23 cellular contexts compared by ENCODE assay signal in the genomic region with DNA sequence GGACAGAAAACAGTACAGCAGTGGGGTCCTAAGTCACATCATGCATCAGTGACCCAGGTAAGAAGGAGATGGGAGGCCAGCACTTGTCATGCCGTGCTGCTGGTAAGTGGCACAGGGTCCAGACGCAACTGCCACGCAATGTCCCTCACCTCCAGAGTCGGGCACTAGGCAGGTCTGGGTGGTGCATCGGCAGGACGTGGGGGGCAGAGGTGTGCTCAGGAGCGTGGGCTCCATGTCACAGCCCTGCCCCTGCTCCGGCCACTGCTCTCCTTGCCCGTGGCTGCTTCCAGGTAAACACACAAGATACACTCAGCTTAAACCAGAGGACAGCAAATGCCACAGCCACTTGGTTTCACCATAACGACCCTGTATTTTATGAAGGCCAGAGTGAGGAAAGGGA. TPM values are rescaled to one million over a fixed set of nuclear protein-coding genes. Genes with fewer than 3 reads are reported as not detected.
"Had no signal": no experiment of that assay in that cellular context is flagged by ENCODE, and none has a peak within 500 bp of the region (broad histone marks: within the 10 kb centered on the region; RNA-seq: fewer than 3 reads in every experiment).

No MANE protein-coding gene starts in this region.

- H3K27me3 ChIP-seq: adrenal gland, heart right ventricle, upper lobe of left lung had no signal

- H3K36me3 ChIP-seq: adrenal gland, heart right ventricle, lower lobe of right lung, thoracic aorta, upper lobe of left lung had no signal

- DNase-seq: activated CD4-positive, alpha-beta T cell treated with anti-CD3 and anti-CD28 coated beads, Interleukin-2, amount 50 U/mL, for 4 hours; activated CD8-positive, alpha-beta memory T cell treated with anti-CD3 and anti-CD28 coated beads for 24 hours; activated CD8-positive, alpha-beta memory T cell treated with anti-CD3 and anti-CD28 coated beads, Interleukin-2, amount 50 U/mL, for 48 hours; activated naive CD4-positive, alpha-beta T cell; activated T-cell treated with anti-CD3 and anti-CD28 coated beads, Interleukin-2, amount 50 U/mL, for 4 hours; adrenal gland; cerebellar nuclear complex; cortex of kidney; foreskin fibroblast; heart right ventricle; lower lobe of right lung; naive B cell; psoas muscle; right cardiac atrium; stimulated activated CD4-positive, alpha-beta T cell treated with anti-CD3 and anti-CD28 coated beads, Interleukin-12 subunit alpha, Interleukin-12 subunit beta, amount 100 ng/mL, for 4 hours; stimulated activated CD4-positive, alpha-beta T cell treated with anti-CD3 and anti-CD28 coated beads, Interleukin-1b, Interleukin-23, amount 100 ng/mL, for 48 hours; stimulated activated naive B cell treated with anti-CD40 and anti-IgM and Interleukin-4, amounts not matched to agents 10 μg/mL and 1 μg/mL and 100 μg/mL, for 72 hours; T-helper 1 cell had no signal

- H3K36me3 Mint-ChIP-seq: activated naive CD8-positive, alpha-beta T cell; naive B cell; stimulated activated naive B cell treated with anti-CD40 and anti-IgM and Interleukin-4, amounts not matched to agents 10 μg/mL and 1 μg/mL and 100 μg/mL, for 72 hours had no signal

- H3K4me1 Mint-ChIP-seq: naive B cell; stimulated activated naive B cell treated with anti-CD40 and anti-IgM and Interleukin-4, amounts not matched to agents 10 μg/mL and 1 μg/mL and 100 μg/mL, for 72 hours had no signal

- H3K4me3 Mint-ChIP-seq: activated naive CD8-positive, alpha-beta T cell; activated T-cell treated with anti-CD3 and anti-CD28 coated beads, Interleukin-2, amount 50 U/mL, for 4 hours; naive B cell; stimulated activated naive B cell treated with anti-CD40 and anti-IgM and Interleukin-4, amounts not matched to agents 10 μg/mL and 1 μg/mL and 100 μg/mL, for 72 hours had no signal

- ATAC-seq: activated T-cell treated with anti-CD3 and anti-CD28 coated beads, Interleukin-2, amount 50 U/mL, for 4 hours; psoas muscle; right cardiac atrium; stimulated activated naive B cell treated with anti-CD40 and anti-IgM and Interleukin-4, amounts not matched to agents 10 μg/mL and 1 μg/mL and 100 μg/mL, for 72 hours had no signal

- H3K27ac ChIP-seq: adrenal gland, heart right ventricle, lower lobe of right lung, psoas muscle, thoracic aorta, upper lobe of left lung had no signal

- H3K9me3 Mint-ChIP-seq: activated T-cell treated with anti-CD3 and anti-CD28 coated beads, Interleukin-2, amount 50 U/mL, for 4 hours; activated T-helper 2 cell treated with anti-CD3 and anti-CD28 coated beads, Interferon-gamma antibody, Interleukin-2, Interleukin-4, amounts not matched to agents 10 μg/mL and 5 μg/mL and 100 μg/mL, durations not matched to agents 14 hours and 24 hours and 36 hours; naive B cell; stimulated activated naive B cell treated with anti-CD40 and anti-IgM and Interleukin-4, amounts not matched to agents 10 μg/mL and 1 μg/mL and 100 μg/mL, for 72 hours had no signal

- H3K4me3 ChIP-seq: adrenal gland, heart right ventricle, lower lobe of right lung, psoas muscle, thoracic aorta, upper lobe of left lung had no signal

- H3K9me3 ChIP-seq: adrenal gland, heart right ventricle, lower lobe of right lung, psoas muscle, thoracic aorta, upper lobe of left lung had no signal

- H3K27me3 Mint-ChIP-seq: activated naive CD8-positive, alpha-beta T cell had no signal

- H3K27ac Mint-ChIP-seq: activated naive CD8-positive, alpha-beta T cell; activated T-helper 2 cell treated with anti-CD3 and anti-CD28 coated beads, Interferon-gamma antibody, Interleukin-2, Interleukin-4, amounts not matched to agents 10 μg/mL and 5 μg/mL and 100 μg/mL, durations not matched to agents 14 hours and 24 hours and 36 hours; naive B cell; stimulated activated naive B cell treated with anti-CD40 and anti-IgM and Interleukin-4, amounts not matched to agents 10 μg/mL and 1 μg/mL and 100 μg/mL, for 72 hours had no signal

- H3K4me1 ChIP-seq: adrenal gland, lower lobe of right lung, upper lobe of left lung had no signal

RNA-seq across cellular contexts. Expression of gene COBL, which starts 47.3 kb away (rescaled TPM):
- total RNA-seq: activated T-helper 2 cell treated with anti-CD3 and anti-CD28 coated beads, Interferon-gamma antibody, Interleukin-2, Interleukin-4, amounts not matched to agents 10 μg/mL and 5 μg/mL and 100 μg/mL, durations not matched to agents 14 hours and 24 hours and 36 hours; osteocyte had no signal
